29 cellular contexts compared by ENCODE assay signal in the genomic region with DNA sequence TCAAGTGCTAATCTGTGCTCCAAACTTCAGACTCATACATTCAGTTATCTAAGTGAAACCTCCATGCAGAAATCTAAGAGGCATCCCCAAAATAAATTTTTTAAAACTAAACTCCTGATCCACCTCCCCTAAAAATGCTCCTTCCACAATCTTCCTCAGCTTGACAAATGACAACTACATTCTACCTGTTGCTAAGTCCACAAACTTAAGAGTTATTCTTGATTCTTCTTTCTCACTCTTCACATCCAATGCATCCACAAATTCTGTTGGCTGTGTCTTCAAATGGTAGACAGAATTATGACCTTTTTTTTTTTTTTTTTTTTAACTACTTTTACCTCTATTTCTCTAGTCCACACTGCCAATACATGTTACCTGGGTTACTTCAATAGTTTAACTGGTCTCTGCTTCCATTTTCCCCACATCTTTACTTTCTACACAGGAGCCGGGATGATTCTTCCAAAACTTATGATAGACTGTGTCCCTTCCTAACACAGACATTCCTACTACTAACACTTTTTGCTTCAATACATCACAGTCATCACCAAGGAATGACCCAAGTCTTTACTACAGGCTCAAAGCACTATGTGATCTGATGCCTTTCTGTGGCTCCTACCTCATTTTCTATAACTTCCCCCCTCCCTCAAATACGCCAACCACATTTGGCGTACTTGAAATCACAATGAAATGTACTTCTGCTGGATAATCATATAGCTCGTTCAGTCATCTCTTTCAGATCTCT.
DNase-seq lines count a peak whose midpoint lies in the region; ATAC-seq, FAIRE-seq and TF ChIP-seq lines count a peak whose summit lies in the region.
"Had no signal": no experiment of that assay in that cellular context is flagged by ENCODE, and none has a peak within 500 bp of the region (broad histone marks: within the 10 kb centered on the region; RNA-seq: fewer than 3 reads in every experiment).

No MANE protein-coding gene starts in this region.

- TF ChIP-seq CTCF in A549 (IDR thresholded peaks at IDR 0.05) (no peak), uterus (IDR thresholded peaks at IDR 0.05) (no peak), adrenal gland (IDR thresholded peaks at IDR 0.05) (no peak), gastrocnemius medialis (IDR thresholded peaks at IDR 0.05 in 4 of 5, conservative IDR thresholded peaks at IDR 0.05 in 1 of 5) (no peak)

- no peak for TF ChIP-seq RAD21 in A549 (conservative IDR thresholded peaks at IDR 0.05 in 1 of 2, IDR thresholded peaks at IDR 0.05 in 1 of 2)

- FAIRE-seq in A549 (lab: Jason Lieb, UNC) = no peak
- FAIRE-seq: D721Med, GM12878, H54, HepG2 had no signal

- H3K9me3 ChIP-seq in A549 (no peaks in the 10 kb centered on the region), uterus (no peaks in the 10 kb centered on the region), adrenal gland (replicated peaks in 1 of 3) (no peaks in the 10 kb centered on the region), gastrocnemius medialis (no peaks in the 10 kb centered on the region)
- H3K9me3 ChIP-seq: BLaER1 treated with 17β-estradiol and CSF1 and Interleukin-3, amounts not matched to agents 10 nM and 100 nM; SJSA1 had no signal

- H3K4me2 ChIP-seq in A549 = peak overlapping the region; percentile 41; the same call in 1 of the 3 replicates
- H3K4me2 ChIP-seq: BLaER1 treated with 17β-estradiol and CSF1 and Interleukin-3, amounts not matched to agents 10 nM and 100 nM; PC-9 had no signal

- no peaks in the 10 kb centered on the region for H3K36me3 ChIP-seq in uterus
- no peaks in the 10 kb centered on the region for H3K36me3 ChIP-seq in adrenal gland (replicated peaks in 1 of 2)
- no peaks in the 10 kb centered on the region for H3K36me3 ChIP-seq in gastrocnemius medialis
- H3K36me3 ChIP-seq: BLaER1 treated with 17β-estradiol and CSF1 and Interleukin-3, amounts not matched to agents 10 nM and 100 nM; SJSA1 had no signal

- WGBS in A549 (ENCODE audit: missing lambda C conversion rate) = 95% methylated on average over 4 of the region's 4 CpGs
- 81 to 95% (median 86%) methylated on average over 4 of the region's 4 CpGs for WGBS in adrenal gland, 4 donors

- in situ Hi-C loops in gastrocnemius medialis (cut with MboI; ENCODE audit: low sequenced_read_pairs in 4 of 4) = no loop called here

- peak overlapping the region; percentile 26 to 66; a peak in 4 of 6 replicates for H3K27ac ChIP-seq in A549
- no peak overlapping the region for H3K27ac ChIP-seq in uterus
- H3K27ac ChIP-seq in adrenal gland = no peak overlapping the region
- no peak overlapping the region for H3K27ac ChIP-seq in gastrocnemius medialis
- H3K27ac ChIP-seq: BLaER1 treated with 17β-estradiol and CSF1 and Interleukin-3, amounts not matched to agents 10 nM and 100 nM; PC-9; SJSA1 had no signal

- H3K4me3 ChIP-seq in A549 (no peak overlapping the region), uterus (no peak overlapping the region), adrenal gland (no peak overlapping the region), gastrocnemius medialis (no peak overlapping the region)
- H3K4me3 ChIP-seq: BLaER1 treated with 17β-estradiol and CSF1 and Interleukin-3, amounts not matched to agents 10 nM and 100 nM; GM12878; PC-9; SJSA1 had no signal

- intact Hi-C loops in uterus (cut with DNase I; ENCODE audit: low total_unique reads) (no loop called here), adrenal gland (cut with DNase I) (no loop called here), gastrocnemius medialis (cut with DNase I; ENCODE audit: low total_unique reads) (no loop called here)

- DNase-seq in A549 (ENCODE audit: low read depth in 1 of 2, low spot score in 1 of 2) (no peak), HCEC 1CT (peak; percentile 27), astrocyte of the hippocampus (ENCODE audit: low read depth, low spot score) (peak; percentile 21), kidney tubule cell (ENCODE audit: low spot score) (peak; percentile 57), uterus (no peak), AG20443 (ENCODE audit: low spot score) (no peak), adrenal gland (no peak), gastrocnemius medialis (no peak)
- DNase-seq: 8988T; AML-193; CD4-positive, alpha-beta T cell; GDM1; Karpas-422; NCI-H1092 treated with DMSO at 0.1 percent for 48 hours; NCI-H1436; NCI-H187; NCI-H446 treated with DMSO at 0.1 percent for 48 hours; NCI-H526; NCI-H82; NK-92 treated with Interleukin-12 subunit alpha and Interleukin-12 subunit beta, amount 100 ng/mL, for 24 hours; PC-9; Right ventricle myocardium superior; RPMI8226 had no signal

- POLR2A ChIA-PET in A549 (lab: Yijun Ruan, JAX) = no interaction called here

- TF ChIP-seq POLR2A in A549 (IDR thresholded peaks at IDR 0.05; ENCODE audit: low read length) = no peak
- TF ChIP-seq POLR2A in uterus (IDR thresholded peaks at IDR 0.05) = no peak
- no peak for TF ChIP-seq POLR2A in adrenal gland (IDR thresholded peaks at IDR 0.05)
- no peak for TF ChIP-seq POLR2A in gastrocnemius medialis (IDR thresholded peaks at IDR 0.05)

- H3K27me3 ChIP-seq in uterus (no peaks in the 10 kb centered on the region), adrenal gland (no peaks in the 10 kb centered on the region), gastrocnemius medialis (no peaks in the 10 kb centered on the region)
- H3K27me3 ChIP-seq: BLaER1 treated with 17β-estradiol and CSF1 and Interleukin-3, amounts not matched to agents 10 nM and 100 nM; SJSA1 had no signal

- CTCF ChIA-PET in A549 (lab: Yijun Ruan, JAX) = interaction anchor here (0.6 kb wide), 1 partner anchor 50 kb away, joined by 3 read pairs; no protein-coding TSS in a partner anchor

- H3K4me1 ChIP-seq in A549 (peaks cover 85% of the 10 kb centered on the region), uterus (no peaks in the 10 kb centered on the region), adrenal gland (replicated peaks in 1 of 2) (no peaks in the 10 kb centered on the region), gastrocnemius medialis (peaks cover 3 to 9% of the 10 kb centered on the region in 2 donors)

- ATAC-seq in A549 (no peak), gastrocnemius medialis (no peak)
- ATAC-seq: GM12878, HepG2 had no signal

- TF ChIP-seq EP300 in A549 (IDR thresholded peaks at IDR 0.05) = no peak

TF ChIP-seq in A549, 52 proteins besides CTCF, POLR2A, EP300 and RAD21:
- no peak for TF ChIP-seq JUNB (IDR thresholded peaks at IDR 0.05)
- TF ChIP-seq, protein P1, sequence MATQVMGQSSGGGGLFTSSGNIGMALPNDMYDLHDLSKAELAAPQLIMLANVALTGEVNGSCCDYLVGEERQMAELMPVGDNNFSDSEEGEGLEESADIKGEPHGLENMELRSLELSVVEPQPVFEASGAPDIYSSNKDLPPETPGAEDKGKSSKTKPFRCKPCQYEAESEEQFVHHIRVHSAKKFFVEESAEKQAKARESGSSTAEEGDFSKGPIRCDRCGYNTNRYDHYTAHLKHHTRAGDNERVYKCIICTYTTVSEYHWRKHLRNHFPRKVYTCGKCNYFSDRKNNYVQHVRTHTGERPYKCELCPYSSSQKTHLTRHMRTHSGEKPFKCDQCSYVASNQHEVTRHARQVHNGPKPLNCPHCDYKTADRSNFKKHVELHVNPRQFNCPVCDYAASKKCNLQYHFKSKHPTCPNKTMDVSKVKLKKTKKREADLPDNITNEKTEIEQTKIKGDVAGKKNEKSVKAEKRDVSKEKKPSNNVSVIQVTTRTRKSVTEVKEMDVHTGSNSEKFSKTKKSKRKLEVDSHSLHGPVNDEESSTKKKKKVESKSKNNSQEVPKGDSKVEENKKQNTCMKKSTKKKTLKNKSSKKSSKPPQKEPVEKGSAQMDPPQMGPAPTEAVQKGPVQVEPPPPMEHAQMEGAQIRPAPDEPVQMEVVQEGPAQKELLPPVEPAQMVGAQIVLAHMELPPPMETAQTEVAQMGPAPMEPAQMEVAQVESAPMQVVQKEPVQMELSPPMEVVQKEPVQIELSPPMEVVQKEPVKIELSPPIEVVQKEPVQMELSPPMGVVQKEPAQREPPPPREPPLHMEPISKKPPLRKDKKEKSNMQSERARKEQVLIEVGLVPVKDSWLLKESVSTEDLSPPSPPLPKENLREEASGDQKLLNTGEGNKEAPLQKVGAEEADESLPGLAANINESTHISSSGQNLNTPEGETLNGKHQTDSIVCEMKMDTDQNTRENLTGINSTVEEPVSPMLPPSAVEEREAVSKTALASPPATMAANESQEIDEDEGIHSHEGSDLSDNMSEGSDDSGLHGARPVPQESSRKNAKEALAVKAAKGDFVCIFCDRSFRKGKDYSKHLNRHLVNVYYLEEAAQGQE (IDR thresholded peaks at IDR 0.05) = no peak
- TF ChIP-seq, protein P2, sequence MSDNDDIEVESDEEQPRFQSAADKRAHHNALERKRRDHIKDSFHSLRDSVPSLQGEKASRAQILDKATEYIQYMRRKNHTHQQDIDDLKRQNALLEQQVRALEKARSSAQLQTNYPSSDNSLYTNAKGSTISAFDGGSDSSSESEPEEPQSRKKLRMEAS (IDR thresholded peaks at IDR 0.05) = no peak
- no peak for TF ChIP-seq RCOR1 (IDR thresholded peaks at IDR 0.05; ENCODE audit: low read depth, low read length)

Comparison
In these comparisons a context has a peak if more than half of its experiments do, and no peak if none do; other contexts are left out.
1. DNase-seq: peak in HCEC 1CT (single experiment), astrocyte of the hippocampus (single experiment) and kidney tubule cell (single experiment); none in A549 (0 of 2), uterus (0 of 2), AG20443 (single experiment), adrenal gland (0 of 7) and gastrocnemius medialis (0 of 2).
2. H3K27ac ChIP-seq: peak in A549 (2 of 2); none in uterus (0 of 2), adrenal gland (0 of 5) and gastrocnemius medialis (0 of 4).